In genomic region chr10:77392236-77392721, GRCh38 we compare ENCODE assay signal across 8 cellular contexts.
DNase-seq lines count a peak whose midpoint lies in the region; ATAC-seq lines count a peak whose summit lies in the region.
"Had no signal": no experiment of that assay in that cellular context is flagged by ENCODE, and none has a peak within 500 bp of the region (broad histone marks: within the 10 kb centered on the region; RNA-seq: fewer than 3 reads in every experiment).

No MANE protein-coding gene starts in this region.

- DNase-seq in GM03348 (ENCODE audit: low spot score) (peak; percentile 61), RPMI7951 (ENCODE audit: low read depth) (peak; percentile 70), fibroblast of gingiva (ENCODE audit: low read depth) (peak; percentile 76), skeletal muscle cell (ENCODE audit: low read depth) (peak; percentile 35), NCI-H2171 (lab: John Stamatoyannopoulos, UW) (no peak)
- DNase-seq: cortex of kidney had no signal

- no peak overlapping the region for H3K4me3 ChIP-seq in skeletal muscle cell (ENCODE audit: low read depth, low read length)

- no peak for ATAC-seq in GM19328 (IDR thresholded peaks at IDR 0.05; ENCODE audit: unreplicated experiment)
- ATAC-seq in GM21576 (IDR thresholded peaks at IDR 0.05; ENCODE audit: unreplicated experiment) = no peak
